8 cellular contexts compared by ENCODE assay signal in the genomic region with DNA sequence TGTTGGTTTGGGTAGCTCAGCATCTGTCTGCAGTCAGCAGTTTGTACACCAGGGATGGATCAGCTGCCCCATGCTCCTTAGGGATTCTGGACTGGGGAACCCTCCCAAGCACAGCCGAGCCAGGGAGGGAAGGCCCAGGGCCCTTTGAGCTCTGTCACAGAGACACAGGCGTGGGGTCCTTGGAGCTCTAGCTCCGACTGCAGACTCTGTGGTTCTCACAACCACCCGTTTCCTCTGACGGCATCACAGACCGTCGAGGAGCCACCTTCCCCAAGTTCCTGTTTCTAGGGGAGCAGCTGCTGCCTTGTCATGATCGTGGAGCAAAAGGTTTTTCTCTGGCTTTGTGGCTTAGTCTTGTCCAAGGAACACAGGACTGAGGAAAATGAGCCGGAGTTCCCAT. TPM values are rescaled to one million over a fixed set of nuclear protein-coding genes. Genes with fewer than 3 reads are reported as not detected.
DNase-seq lines count a peak whose midpoint lies in the region; ATAC-seq lines count a peak whose summit lies in the region.

A gene with protein sequence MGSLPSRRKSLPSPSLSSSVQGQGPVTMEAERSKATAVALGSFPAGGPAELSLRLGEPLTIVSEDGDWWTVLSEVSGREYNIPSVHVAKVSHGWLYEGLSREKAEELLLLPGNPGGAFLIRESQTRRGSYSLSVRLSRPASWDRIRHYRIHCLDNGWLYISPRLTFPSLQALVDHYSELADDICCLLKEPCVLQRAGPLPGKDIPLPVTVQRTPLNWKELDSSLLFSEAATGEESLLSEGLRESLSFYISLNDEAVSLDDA (minus strand): TSS at position 199 of the 400 bp plus-strand sequence. CDS start 4,861 bp downstream, outside the sequence.

- peak within 1 kb of the TSS; percentile 96 for H3K4me3 Mint-ChIP-seq in T-helper 17 cell
- peak within 1 kb of the TSS; percentile 95 for H3K4me3 Mint-ChIP-seq in activated naive CD8-positive, alpha-beta T cell

- no peaks in the 10 kb centered on the region for H3K9me3 ChIP-seq in T-helper 17 cell (ENCODE audit: control insufficient read depth, low read length, poor library complexity, severe bottlenecking)

- no peaks in the 10 kb centered on the region for H3K27me3 Mint-ChIP-seq in T-helper 17 cell
- H3K27me3 Mint-ChIP-seq in activated naive CD8-positive, alpha-beta T cell: no peaks in the 10 kb centered on the region

- peak within 1 kb of the TSS; percentile 98 for H3K27ac Mint-ChIP-seq in T-helper 17 cell
- H3K27ac Mint-ChIP-seq in activated naive CD8-positive, alpha-beta T cell: peak within 1 kb of the TSS; percentile 100

- no peaks in the 10 kb centered on the region for H3K9me3 Mint-ChIP-seq in activated naive CD8-positive, alpha-beta T cell (ENCODE audit: low read depth)

- no peaks in the 10 kb centered on the region for H3K36me3 Mint-ChIP-seq in T-helper 17 cell (ENCODE audit: low read depth)
- H3K36me3 Mint-ChIP-seq in activated naive CD8-positive, alpha-beta T cell: peaks cover 3% of the 10 kb centered on the region

- DNase-seq in GF-D8 (lab: John Stamatoyannopoulos, UW): peak; percentile 70
- peak; percentile 29 to 54 (median 43) for DNase-seq in T-helper 17 cell
- peak; percentile 24 to 34 for DNase-seq in stimulated activated CD4-positive, alpha-beta T cell treated with anti-CD3 and anti-CD28 coated beads, Interleukin-1b, Interleukin-23, amount 100 ng/mL, for 1 hour (ENCODE audit: low read depth in 2 of 2)
- no peak for DNase-seq in HuH-7.5 (ENCODE audit: low spot score)
- no peak for DNase-seq in dedifferentiated amniotic fluid mesenchymal stem cell (ENCODE audit: extremely low spot score)
- no peak for DNase-seq in amygdala (lab: John Stamatoyannopoulos, UW)
- no peak for DNase-seq in NCI-H345 treated with DMSO at 0.1 percent for 48 hours (lab: John Stamatoyannopoulos, UW; ENCODE audit: unreplicated experiment)

- peaks cover 36% of the 10 kb centered on the region for H3K4me1 Mint-ChIP-seq in T-helper 17 cell
- peaks cover 52% of the 10 kb centered on the region for H3K4me1 Mint-ChIP-seq in activated naive CD8-positive, alpha-beta T cell (ENCODE audit: low read depth)

- ATAC-seq in T-helper 17 cell: peak; percentile 89

RNA-seq across cellular contexts. Expression of the gene that starts here (rescaled TPM):
- 10 to 100 TPM; 31.4 to 46.8 TPM for total RNA-seq in T-helper 17 cell

Comparison
In these comparisons a context has a peak if more than half of its experiments do, and no peak if none do; other contexts are left out.
1. DNase-seq: peak in GF-D8 (single experiment), T-helper 17 cell (3 of 3) and stimulated activated CD4-positive, alpha-beta T cell treated with anti-CD3 and anti-CD28 coated beads, Interleukin-1b, Interleukin-23, amount 100 ng/mL, for 1 hour (2 of 2); none in HuH-7.5 (single experiment), dedifferentiated amniotic fluid mesenchymal stem cell (single experiment), amygdala (0 of 56) and NCI-H345 treated with DMSO at 0.1 percent for 48 hours (single experiment).